In the genomic region with DNA sequence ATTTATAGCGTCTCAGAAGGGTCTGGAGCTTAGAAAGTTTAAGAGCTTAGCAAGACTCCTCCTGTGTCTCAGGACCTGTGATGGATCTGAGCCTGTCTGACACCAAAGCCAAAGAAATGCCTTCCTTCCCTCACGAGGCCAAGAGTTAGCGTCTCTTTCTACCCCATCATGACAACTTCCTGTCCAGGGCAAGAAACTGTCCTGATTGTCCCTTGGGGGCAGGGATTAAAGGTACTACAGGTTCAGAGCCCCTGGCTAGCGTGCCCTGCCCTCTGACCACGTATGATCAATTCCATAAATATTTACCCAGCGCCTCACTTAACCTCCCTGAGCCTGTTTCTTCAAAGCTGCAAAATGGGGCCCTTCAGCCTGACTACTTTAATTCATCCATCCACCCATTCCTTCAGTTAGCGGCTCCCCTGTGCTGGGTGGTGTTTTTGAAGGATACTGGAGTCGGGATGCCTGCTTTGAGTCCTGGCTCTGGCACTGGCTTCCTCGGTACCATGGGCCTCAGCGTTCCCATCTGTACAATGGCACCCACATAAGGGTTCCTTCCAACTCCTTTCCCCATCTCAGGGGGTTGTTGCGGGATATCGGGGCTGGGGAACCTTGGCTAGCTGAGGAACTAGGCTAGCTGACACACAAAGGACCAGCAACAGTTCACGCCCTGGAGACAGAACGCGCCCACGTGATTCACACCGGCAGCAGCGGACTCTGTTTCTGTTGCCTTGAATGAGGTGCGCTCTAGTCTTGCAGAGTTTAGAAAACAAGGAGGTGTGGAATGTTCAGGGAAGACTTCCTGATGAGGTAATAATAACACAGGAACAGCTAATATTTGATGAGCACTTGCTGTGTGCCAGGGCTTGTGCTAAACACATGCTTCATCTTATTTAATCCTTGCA, we compare ENCODE assay signal across 17 cellular contexts. TPM values are rescaled to one million over a fixed set of nuclear protein-coding genes. Genes with fewer than 3 reads are reported as not detected.
DNase-seq lines count a peak whose midpoint lies in the region; ATAC-seq and TF ChIP-seq lines count a peak whose summit lies in the region.
"Had no signal": no experiment of that assay in that cellular context is flagged by ENCODE, and none has a peak within 500 bp of the region (broad histone marks: within the 10 kb centered on the region; RNA-seq: fewer than 3 reads in every experiment).

No MANE protein-coding gene starts in this region.

- no peak for TF ChIP-seq POLR2A in prostate gland (IDR thresholded peaks at IDR 0.05)

- H3K4me3 ChIP-seq in prostate gland, result no peak overlapping the region
- H3K4me3 ChIP-seq: breast epithelium had no signal

- peaks cover 30% of the 10 kb centered on the region for H3K4me1 ChIP-seq in prostate gland (replicated peaks)

- peaks cover 3% of the 10 kb centered on the region for H3K27me3 Mint-ChIP-seq in activated CD4-positive, alpha-beta memory T cell treated with anti-CD3 and anti-CD28 coated beads, Interleukin-2, amount 10 ng/mL, durations not matched to agents 7 days and 5 days

- no peak for ATAC-seq in HG03354 (IDR thresholded peaks at IDR 0.05; ENCODE audit: poor library complexity, severe bottlenecking, unreplicated experiment)
- no peak for ATAC-seq in HG02973 (IDR thresholded peaks at IDR 0.05; ENCODE audit: unreplicated experiment)
- ATAC-seq in GM21447 (IDR thresholded peaks at IDR 0.05; ENCODE audit: unreplicated experiment), result no peak
- ATAC-seq: natural killer cell treated with Interleukin-12 subunit alpha and Interleukin-12 subunit beta and Interleukin-15 and Interleukin-18, amount 100 ng/mL, for 72 hours; T-cell had no signal

- POLR2A ChIA-PET in activated CD4-positive, alpha-beta memory T cell treated with anti-CD3 and anti-CD28 coated beads, Interleukin-2, amount 10 ng/mL, durations not matched to agents 7 days and 5 days (lab: Charles Lee), result no interaction called here

- peak; percentile 37 for DNase-seq in DMS53 treated with DMSO at 0.1 percent for 48 hours (lab: John Stamatoyannopoulos, UW; ENCODE audit: unreplicated experiment)
- DNase-seq in kidney tubule cell (ENCODE audit: low spot score), result peak; percentile 87
- peak; percentile 65 for DNase-seq in prostate gland (ENCODE audit: low spot score)
- no peak for DNase-seq in activated CD4-positive, alpha-beta memory T cell treated with anti-CD3 and anti-CD28 coated beads, Interleukin-2, amount 10 ng/mL, durations not matched to agents 7 days and 5 days
- DNase-seq: activated CD4-positive, alpha-beta memory T cell treated with anti-CD3 and anti-CD28 coated beads for 36 hours; activated gamma-delta T cell treated with Interleukin-2 at 50 U/mL for 16 hours; BE2C; erythroblast; GF-D8; stimulated activated CD8-positive, alpha-beta memory T cell treated with anti-CD3 and anti-CD28 coated beads, Interleukin-4, amount 100 ng/mL, for 48 hours; T-cell had no signal

- H3K27ac ChIP-seq in VCaP (peak overlapping the region; percentile 91; the same call in 1 of the 2 replicates), prostate gland (peak overlapping the region; percentile 13 to 14)

- intact Hi-C loops in prostate gland (cut with DNase I), result no loop called here

- no peak for TF ChIP-seq CTCF in VCaP (conservative IDR thresholded peaks at IDR 0.05)
- no peak for TF ChIP-seq CTCF in prostate gland (IDR thresholded peaks at IDR 0.05)

- 63% methylated on average over 19 of the region's 19 CpGs for WGBS in prostate gland

- no peaks in the 10 kb centered on the region for H3K9me3 Mint-ChIP-seq in activated CD4-positive, alpha-beta memory T cell treated with anti-CD3 and anti-CD28 coated beads, Interleukin-2, amount 10 ng/mL, durations not matched to agents 7 days and 5 days
- H3K9me3 Mint-ChIP-seq: activated CD4-positive, alpha-beta memory T cell treated with anti-CD3 and anti-CD28 coated beads for 36 hours; natural killer cell treated with Interleukin-12 subunit alpha and Interleukin-12 subunit beta and Interleukin-15 and Interleukin-18, amount 100 ng/mL, for 72 hours; T-cell had no signal

- no peak overlapping the region for H3K4me3 Mint-ChIP-seq in activated CD4-positive, alpha-beta memory T cell treated with anti-CD3 and anti-CD28 coated beads, Interleukin-2, amount 10 ng/mL, durations not matched to agents 7 days and 5 days
- H3K4me3 Mint-ChIP-seq: activated CD4-positive, alpha-beta memory T cell treated with anti-CD3 and anti-CD28 coated beads for 36 hours; natural killer cell treated with Interleukin-12 subunit alpha and Interleukin-12 subunit beta and Interleukin-15 and Interleukin-18, amount 100 ng/mL, for 72 hours; T-cell had no signal

- H3K36me3 Mint-ChIP-seq in activated CD4-positive, alpha-beta memory T cell treated with anti-CD3 and anti-CD28 coated beads, Interleukin-2, amount 10 ng/mL, durations not matched to agents 7 days and 5 days (ENCODE audit: low read depth), result no peaks in the 10 kb centered on the region
- H3K36me3 Mint-ChIP-seq: activated CD4-positive, alpha-beta memory T cell treated with anti-CD3 and anti-CD28 coated beads for 36 hours; natural killer cell treated with Interleukin-12 subunit alpha and Interleukin-12 subunit beta and Interleukin-15 and Interleukin-18, amount 100 ng/mL, for 72 hours; T-cell had no signal

- no peaks in the 10 kb centered on the region for H3K27me3 ChIP-seq in prostate gland (replicated peaks; ENCODE audit: insufficient read depth)
- H3K27me3 ChIP-seq: BE2C, breast epithelium had no signal

- H3K27ac Mint-ChIP-seq in activated CD4-positive, alpha-beta memory T cell treated with anti-CD3 and anti-CD28 coated beads, Interleukin-2, amount 10 ng/mL, durations not matched to agents 7 days and 5 days, result no peak overlapping the region
- H3K27ac Mint-ChIP-seq: activated CD4-positive, alpha-beta memory T cell treated with anti-CD3 and anti-CD28 coated beads for 36 hours; natural killer cell treated with Interleukin-12 subunit alpha and Interleukin-12 subunit beta and Interleukin-15 and Interleukin-18, amount 100 ng/mL, for 72 hours; T-cell had no signal

- H3K36me3 ChIP-seq in prostate gland, result no peaks in the 10 kb centered on the region
- H3K36me3 ChIP-seq: BE2C, breast epithelium had no signal

- no peaks in the 10 kb centered on the region for H3K4me1 Mint-ChIP-seq in activated CD4-positive, alpha-beta memory T cell treated with anti-CD3 and anti-CD28 coated beads, Interleukin-2, amount 10 ng/mL, durations not matched to agents 7 days and 5 days
- H3K4me1 Mint-ChIP-seq: T-cell had no signal

- H3K9me3 ChIP-seq in prostate gland, result no peaks in the 10 kb centered on the region
- H3K9me3 ChIP-seq: BE2C, breast epithelium had no signal

- CTCF ChIA-PET in activated CD4-positive, alpha-beta memory T cell treated with anti-CD3 and anti-CD28 coated beads, Interleukin-2, amount 10 ng/mL, durations not matched to agents 7 days and 5 days (lab: Charles Lee), result no interaction called here

RNA-seq across cellular contexts. Expression of a gene that starts 23.0 kb away (rescaled TPM):
- total RNA-seq in prostate gland, result 10 to 100 TPM; 14.8 to 17.7 TPM
- total RNA-seq in activated CD4-positive, alpha-beta memory T cell treated with anti-CD3 and anti-CD28 coated beads, Interleukin-2, amount 10 ng/mL, durations not matched to agents 7 days and 5 days, result not detected
- total RNA-seq: natural killer cell treated with Interleukin-12 subunit alpha and Interleukin-12 subunit beta and Interleukin-15 and Interleukin-18, amount 100 ng/mL, for 72 hours had no signal

RNA-seq across cellular contexts. Expression of a gene that starts 33.6 kb away (rescaled TPM):
- total RNA-seq in prostate gland, result 10 to 100 TPM; 13.1 to 18.8 TPM
- total RNA-seq in activated CD4-positive, alpha-beta memory T cell treated with anti-CD3 and anti-CD28 coated beads, Interleukin-2, amount 10 ng/mL, durations not matched to agents 7 days and 5 days, result 1 to 10 TPM; 6.9 to 7.6 TPM

RNA-seq across cellular contexts. Expression of a gene that starts 58.1 kb away (rescaled TPM):
- total RNA-seq in prostate gland, result 10 to 100 TPM in 1 of 2 donors, 1 to 10 TPM in 1; 5.5 to 12.9 TPM
- 1 to 10 TPM; 7.9 to 8.7 TPM for total RNA-seq in activated CD4-positive, alpha-beta memory T cell treated with anti-CD3 and anti-CD28 coated beads, Interleukin-2, amount 10 ng/mL, durations not matched to agents 7 days and 5 days

Comparison
In these comparisons a context has a peak if more than half of its experiments do, and no peak if none do; other contexts are left out.
1. RNA of a gene that starts 23.0 kb away (total RNA-seq): 14.8 to 17.7 TPM in prostate gland; not detected in activated CD4-positive, alpha-beta memory T cell treated with anti-CD3 and anti-CD28 coated beads, Interleukin-2, amount 10 ng/mL, durations not matched to agents 7 days and 5 days; every median in the first group is over 10 times any median in the second.